Comparison of ENCODE assay signal across 22 cellular contexts in genomic region chr7:1151653-1152425, GRCh38. TPM values are rescaled to one million over a fixed set of nuclear protein-coding genes. Genes with fewer than 3 reads are reported as not detected.
DNase-seq lines count a peak whose midpoint lies in the region; ATAC-seq, FAIRE-seq and TF ChIP-seq lines count a peak whose summit lies in the region.
"Had no signal": no experiment of that assay in that cellular context is flagged by ENCODE, and none has a peak within 500 bp of the region (broad histone marks: within the 10 kb centered on the region; RNA-seq: fewer than 3 reads in every experiment).

No MANE protein-coding gene starts in this region.

- no peaks in the 10 kb centered on the region for H4K20me1 ChIP-seq in OCI-LY7 (ENCODE audit: insufficient read depth, low read length)

- H3K36me3 ChIP-seq in OCI-LY7 (ENCODE audit: insufficient read depth, low read length) (peaks cover 56% of the 10 kb centered on the region), kidney (ENCODE audit: control insufficient read depth in 1 of 2, insufficient read depth in 2 of 2, low read length in 2 of 2) (peaks cover 29 to 35% of the 10 kb centered on the region in 2 donors)

- no peak overlapping the region for H3K4me3 Mint-ChIP-seq in stimulated activated memory B cell treated with anti-CD40 and anti-IgM and Interleukin-4, amounts not matched to agents 10 μg/mL and 1 μg/mL and 100 μg/mL, for 72 hours
- H3K4me3 Mint-ChIP-seq: CD4-positive, alpha-beta T cell had no signal

- no TSS peak for BruUV-seq in OCI-LY7 (replicated peaks; lab: Mats Ljungman, UMichigan)

- H3K36me3 Mint-ChIP-seq in stimulated activated memory B cell treated with anti-CD40 and anti-IgM and Interleukin-4, amounts not matched to agents 10 μg/mL and 1 μg/mL and 100 μg/mL, for 72 hours = peaks cover 40% of the 10 kb centered on the region

- H3K9me3 ChIP-seq in OCI-LY7 (ENCODE audit: low read length) = no peaks in the 10 kb centered on the region
- H3K9me3 ChIP-seq in kidney (ENCODE audit: control insufficient read depth in 1 of 2, low read length in 2 of 2) = no peaks in the 10 kb centered on the region
- H3K9me3 ChIP-seq: Caco-2 had no signal

- H2AFZ ChIP-seq in OCI-LY7 (ENCODE audit: low read length) = no peak overlapping the region

- H3K4me3 ChIP-seq in OCI-LY7 (ENCODE audit: low read depth, low read length, poor library complexity, severe bottlenecking) = no peak overlapping the region
- H3K4me3 ChIP-seq in kidney (ENCODE audit: low read length in 2 of 2) = no peak overlapping the region

- H3K4me1 ChIP-seq in OCI-LY7 (ENCODE audit: insufficient read depth, low read length, poor library complexity, severe bottlenecking) (peaks cover 62% of the 10 kb centered on the region), kidney (ENCODE audit: control insufficient read depth in 1 of 2, insufficient read depth in 1 of 2, low read depth in 1 of 2, low read length in 2 of 2) (no peaks in the 10 kb centered on the region)

- POLR2A ChIA-PET in OCI-LY7 (lab: Charles Lee) = interaction anchor here (0.6 to 2.0 kb wide), 5 partner anchors 9 to 275 kb away, joined by 3 to 16 read pairs (median 5); partner anchors contain the start of genes GET4 and ZFAND2A

- H3K4me2 ChIP-seq in OCI-LY7 (ENCODE audit: low read length) = peak overlapping the region; percentile 52

- peak; percentile 53 for DNase-seq in activated effector memory CD4-positive, alpha-beta T cell treated with anti-CD3 and anti-CD28 coated beads, Interleukin-2, amount 50 U/mL, for 16 hours
- no peak for DNase-seq in activated effector memory CD4-positive, alpha-beta T cell treated with Interleukin-2 at 50 U/mL for 16 hours
- DNase-seq in OCI-LY7 (ENCODE audit: low spot score) (peak; percentile 43), kidney (peak; percentile 27), GM13977 (ENCODE audit: low spot score) (no peak), NOMO-1 treated with DMSO at 0.1 percent for 48 hours (lab: John Stamatoyannopoulos, UW; ENCODE audit: unreplicated experiment) (no peak)
- no peak for DNase-seq in activated CD8-positive, alpha-beta memory T cell treated with anti-CD3 and anti-CD28 coated beads, Interleukin-2, amount 50 U/mL, for 4 hours
- DNase-seq: Caco-2; CD4-positive, alpha-beta T cell; DMS153; GDM1; KBM-7; NCI-H1105 treated with DMSO at 0.1 percent for 48 hours; NCI-H1694; NCI-H2081 treated with DMSO at 0.1 percent for 48 hours; NCI-H446 treated with DMSO at 0.1 percent for 48 hours; NCI-H69; Right ventricle myocardium superior had no signal

- TF ChIP-seq CTCF in OCI-LY7 (conservative IDR thresholded peaks at IDR 0.05; ENCODE audit: low read length) (no peak), kidney (IDR thresholded peaks at IDR 0.05; ENCODE audit: borderline replicate concordance, extremely low read depth, insufficient read depth) (no peak), GM13977 (IDR thresholded peaks at IDR 0.05; ENCODE audit: extremely low read depth, insufficient read depth, missing control alignments) (no peak)

- H3K27me3 Mint-ChIP-seq in stimulated activated memory B cell treated with anti-CD40 and anti-IgM and Interleukin-4, amounts not matched to agents 10 μg/mL and 1 μg/mL and 100 μg/mL, for 72 hours = no peaks in the 10 kb centered on the region
- H3K27me3 Mint-ChIP-seq: CD4-positive, alpha-beta T cell had no signal

- CTCF ChIA-PET in OCI-LY7 (lab: Charles Lee; ENCODE audit: unreplicated experiment) = interaction anchor here (0.8 to 1.3 kb wide), 2 partner anchors 24 to 25 kb away, joined by 3 read pairs; no protein-coding TSS in a partner anchor

- no peaks in the 10 kb centered on the region for H3K79me2 ChIP-seq in OCI-LY7 (ENCODE audit: insufficient read depth, low read depth, low read length)

- no peaks in the 10 kb centered on the region for H3K9me2 ChIP-seq in OCI-LY7 (ENCODE audit: insufficient read depth, low read length)

- no peaks in the 10 kb centered on the region for H3K9me3 Mint-ChIP-seq in stimulated activated memory B cell treated with anti-CD40 and anti-IgM and Interleukin-4, amounts not matched to agents 10 μg/mL and 1 μg/mL and 100 μg/mL, for 72 hours
- H3K9me3 Mint-ChIP-seq: CD4-positive, alpha-beta T cell had no signal

- peak overlapping the region; percentile 32 for H3K27ac Mint-ChIP-seq in stimulated activated memory B cell treated with anti-CD40 and anti-IgM and Interleukin-4, amounts not matched to agents 10 μg/mL and 1 μg/mL and 100 μg/mL, for 72 hours
- H3K27ac Mint-ChIP-seq: CD4-positive, alpha-beta T cell had no signal

- no peak overlapping the region for H3K9ac ChIP-seq in kidney (ENCODE audit: low read length in 2 of 2)

- no peak for FAIRE-seq in kidney (lab: Jason Lieb, UNC)
- FAIRE-seq: GM18507, H1, RCC 7860 had no signal

- intact Hi-C loops in OCI-LY7 (cut with micrococcal nuclease; ENCODE audit: unreplicated experiment) = loop anchor here (5.0 kb wide), 3 partner anchors 65 to 125 kb away; partner anchors contain the start of gene GPER1
- intact Hi-C loops in kidney (cut with DNase I) = no loop called here

- in situ Hi-C loops in GM13977 (cut with MboI; ENCODE audit: low pct_unique_long_range_greater_than_20kb, low sequenced_read_pairs, unreplicated experiment) = no loop called here

- peak; percentile 50 for ATAC-seq in stimulated activated memory B cell treated with anti-CD40 and anti-IgM and Interleukin-4, amounts not matched to agents 10 μg/mL and 1 μg/mL and 100 μg/mL, for 72 hours

- H3K27ac ChIP-seq in OCI-LY7 (ENCODE audit: low read depth, low read length, poor library complexity, severe bottlenecking) = peak overlapping the region; percentile 90
- no peak overlapping the region for H3K27ac ChIP-seq in kidney (ENCODE audit: low read depth in 2 of 2, low read length in 2 of 2)

- H3K4me1 Mint-ChIP-seq in stimulated activated memory B cell treated with anti-CD40 and anti-IgM and Interleukin-4, amounts not matched to agents 10 μg/mL and 1 μg/mL and 100 μg/mL, for 72 hours = peaks cover 11% of the 10 kb centered on the region

RNA-seq across cellular contexts. Expression of gene ZFAND2A, which starts 8.2 kb away (rescaled TPM):
- total RNA-seq in OCI-LY7 (2014; rRNA removed; shearing (Covaris generic)) = 20.2 and 22.9 TPM in 2 replicates
- total RNA-seq in OCI-LY7 (2022) = 20.4 and 24.8 TPM in 2 replicates
- 21.9 TPM for total RNA-seq in kidney
- polyA plus RNA-seq in kidney (ENCODE audit: insufficient read depth, low read depth, low replicate concordance) = 27.6 TPM

Comparison
In these comparisons a context has a peak if more than half of its experiments do, and no peak if none do; other contexts are left out.
1. DNase-seq: peak in activated effector memory CD4-positive, alpha-beta T cell treated with anti-CD3 and anti-CD28 coated beads, Interleukin-2, amount 50 U/mL, for 16 hours (single experiment), OCI-LY7 (single experiment) and kidney (single experiment); none in activated effector memory CD4-positive, alpha-beta T cell treated with Interleukin-2 at 50 U/mL for 16 hours (single experiment), GM13977 (single experiment), NOMO-1 treated with DMSO at 0.1 percent for 48 hours (single experiment) and activated CD8-positive, alpha-beta memory T cell treated with anti-CD3 and anti-CD28 coated beads, Interleukin-2, amount 50 U/mL, for 4 hours (single experiment).